22 cellular contexts compared by ENCODE assay signal in genomic region chr2:46227022-46227421, GRCh38.
A peak's percentile ranks its signal among the peaks of the same experiment; 100 is the strongest.
DNase-seq lines count a peak whose midpoint lies in the region; ATAC-seq, FAIRE-seq and TF ChIP-seq lines count a peak whose summit lies in the region.
"Had no signal": no experiment of that assay in that cellular context is flagged by ENCODE, and none has a peak within 500 bp of the region (broad histone marks: within the 10 kb centered on the region; RNA-seq: fewer than 3 reads in every experiment).

No MANE protein-coding gene starts in this region.

- BruUV-seq in GM12878 (replicated peaks; lab: Mats Ljungman, UMichigan), result no TSS peak

- no peak for DNase-seq in activated CD4-positive, alpha-beta memory T cell treated with anti-CD3 and anti-CD28 coated beads for 36 hours
- no peak for DNase-seq in activated CD4-positive, alpha-beta memory T cell treated with anti-CD3 and anti-CD28 coated beads, Interleukin-2, amount 10 ng/mL, durations not matched to agents 7 days and 5 days
- DNase-seq in A549 (ENCODE audit: low read depth in 1 of 2, low spot score in 1 of 2) (no peak), GM12878 (ENCODE audit: low read depth, low spot score) (no peak), NCI-H1105 (lab: John Stamatoyannopoulos, UW) (no peak), type B pancreatic cell (ENCODE audit: extremely low spot score, unreplicated experiment) (no peak)
- DNase-seq: 8988T; AML-193; Caco-2; Calu3; CD4-positive, alpha-beta T cell; CD8-positive, alpha-beta T cell; DMS79 treated with DMSO at 0.1 percent for 48 hours; GF-D8 had no signal

- POLR2A ChIA-PET in activated CD4-positive, alpha-beta memory T cell treated with anti-CD3 and anti-CD28 coated beads for 36 hours (lab: Charles Lee), result no interaction called here
- POLR2A ChIA-PET in activated CD4-positive, alpha-beta memory T cell treated with anti-CD3 and anti-CD28 coated beads, Interleukin-2, amount 10 ng/mL, durations not matched to agents 7 days and 5 days (lab: Charles Lee), result interaction anchor here (0.8 kb wide), 1 partner anchor 26 kb away, joined by 3 read pairs; no protein-coding TSS in a partner anchor
- POLR2A ChIA-PET in A549 (lab: Yijun Ruan, JAX) (no interaction called here), GM12878 (lab: Charles Lee) (interaction anchor here (0.7 to 3.8 kb wide), 7 partner anchors 8 to 150 kb away, joined by 3 to 28 read pairs (median 4); partner anchors contain the start of gene EPAS1)

- H3K27me3 Mint-ChIP-seq in activated CD4-positive, alpha-beta memory T cell treated with anti-CD3 and anti-CD28 coated beads for 36 hours, result peaks cover 5% of the 10 kb centered on the region
- peaks cover 42% of the 10 kb centered on the region for H3K27me3 Mint-ChIP-seq in activated CD4-positive, alpha-beta memory T cell treated with anti-CD3 and anti-CD28 coated beads, Interleukin-2, amount 10 ng/mL, durations not matched to agents 7 days and 5 days
- H3K27me3 Mint-ChIP-seq in type B pancreatic cell, result no peaks in the 10 kb centered on the region
- H3K27me3 Mint-ChIP-seq: CD4-positive, alpha-beta T cell had no signal

- H3K36me3 ChIP-seq in OCI-LY3 (replicated peaks; ENCODE audit: low read depth, low read length) (no peaks in the 10 kb centered on the region), GM12878 (ENCODE audit: control insufficient read depth in 2 of 2, insufficient read depth in 2 of 2, low read length in 1 of 2) (no peaks in the 10 kb centered on the region)
- H3K36me3 ChIP-seq: BLaER1 treated with 17β-estradiol and CSF1 and Interleukin-3, amounts not matched to agents 10 nM and 100 nM had no signal

- H3K79me2 ChIP-seq in OCI-LY3 (ENCODE audit: low read length) (no peaks in the 10 kb centered on the region), GM12878 (ENCODE audit: control insufficient read depth, insufficient read depth, low read length) (no peaks in the 10 kb centered on the region)

- peak overlapping the region; percentile 25; the same call in 1 of the 2 replicates for H2AFZ ChIP-seq in OCI-LY3 (ENCODE audit: low read depth, low read length)
- no peak overlapping the region for H2AFZ ChIP-seq in GM12878 (ENCODE audit: control insufficient read depth, low read depth, low read length)

- peaks cover 3% of the 10 kb centered on the region for H3K9me3 Mint-ChIP-seq in activated CD4-positive, alpha-beta memory T cell treated with anti-CD3 and anti-CD28 coated beads for 36 hours
- H3K9me3 Mint-ChIP-seq in activated CD4-positive, alpha-beta memory T cell treated with anti-CD3 and anti-CD28 coated beads, Interleukin-2, amount 10 ng/mL, durations not matched to agents 7 days and 5 days, result peaks cover 12% of the 10 kb centered on the region
- no peaks in the 10 kb centered on the region for H3K9me3 Mint-ChIP-seq in type B pancreatic cell

- TF ChIP-seq POLR2A in A549 (IDR thresholded peaks at IDR 0.05; ENCODE audit: low read length), result no peak
- no peak for TF ChIP-seq POLR2A in GM12878 (IDR thresholded peaks at IDR 0.05; ENCODE audit: low read depth, low read length)

- no peaks in the 10 kb centered on the region for H4K20me1 ChIP-seq in OCI-LY3 (ENCODE audit: insufficient read depth, low read length)
- H4K20me1 ChIP-seq in GM12878 (ENCODE audit: control insufficient read depth, insufficient read depth), result no peaks in the 10 kb centered on the region

- no peak overlapping the region for H3K9ac ChIP-seq in OCI-LY3 (ENCODE audit: low read length)
- H3K9ac ChIP-seq in GM12878 (ENCODE audit: control insufficient read depth, insufficient read depth, low read length), result no peak overlapping the region
- H3K9ac ChIP-seq: BLaER1 treated with 17β-estradiol and CSF1 and Interleukin-3, amounts not matched to agents 10 nM and 100 nM had no signal

- H3K4me2 ChIP-seq in A549 (no peak overlapping the region), OCI-LY3 (ENCODE audit: low read length) (peak overlapping the region; percentile 65), GM12878 (ENCODE audit: control insufficient read depth, insufficient read depth) (no peak overlapping the region)
- H3K4me2 ChIP-seq: BLaER1 treated with 17β-estradiol and CSF1 and Interleukin-3, amounts not matched to agents 10 nM and 100 nM had no signal

- H3K4me3 Mint-ChIP-seq in activated CD4-positive, alpha-beta memory T cell treated with anti-CD3 and anti-CD28 coated beads for 36 hours, result no peak overlapping the region
- H3K4me3 Mint-ChIP-seq in activated CD4-positive, alpha-beta memory T cell treated with anti-CD3 and anti-CD28 coated beads, Interleukin-2, amount 10 ng/mL, durations not matched to agents 7 days and 5 days, result no peak overlapping the region
- no peak overlapping the region for H3K4me3 Mint-ChIP-seq in type B pancreatic cell
- H3K4me3 Mint-ChIP-seq: B cell; CD4-positive, alpha-beta T cell; CD8-positive, alpha-beta T cell had no signal

- peaks cover 72% of the 10 kb centered on the region for H3K4me1 Mint-ChIP-seq in activated CD4-positive, alpha-beta memory T cell treated with anti-CD3 and anti-CD28 coated beads for 36 hours (ENCODE audit: low read depth)
- peaks cover 72% of the 10 kb centered on the region for H3K4me1 Mint-ChIP-seq in activated CD4-positive, alpha-beta memory T cell treated with anti-CD3 and anti-CD28 coated beads, Interleukin-2, amount 10 ng/mL, durations not matched to agents 7 days and 5 days
- H3K4me1 Mint-ChIP-seq in type B pancreatic cell (ENCODE audit: unreplicated experiment), result peaks cover 8% of the 10 kb centered on the region

- in situ Hi-C loops in GM12878 (cut with MboI), result no loop called here

- H3K27ac ChIP-seq in A549 (peak overlapping the region; percentile 93 to 95; a peak in 5 of 6 replicates), OCI-LY3 (ENCODE audit: low read length) (no peak overlapping the region), GM12878 (ENCODE audit: control insufficient read depth, insufficient read depth) (no peak overlapping the region)
- H3K27ac ChIP-seq: BLaER1 treated with 17β-estradiol and CSF1 and Interleukin-3, amounts not matched to agents 10 nM and 100 nM; C4-2B had no signal

- 76% methylated on average over 3 of the region's 3 CpGs for WGBS in A549 (ENCODE audit: missing lambda C conversion rate)
- 32% methylated on average over 3 of the region's 3 CpGs for WGBS in GM12878 (ENCODE audit: insufficient coverage, insufficient replicate concordance, low lambda C conversion rate, missing lambda C conversion rate)

- intact Hi-C loops in activated CD4-positive, alpha-beta memory T cell treated with anti-CD3 and anti-CD28 coated beads for 36 hours (cut with micrococcal nuclease), result loop anchor here (5.0 kb wide), 1 partner anchor 70 kb away; the partner anchor contains the start of gene EPAS1
- intact Hi-C loops in GM12878 (cut with micrococcal nuclease; ENCODE audit: unreplicated experiment), result loop anchor here (5.0 kb wide), 3 partner anchors 40 to 165 kb away; no protein-coding TSS in a partner anchor

- no peaks in the 10 kb centered on the region for H3K36me3 Mint-ChIP-seq in activated CD4-positive, alpha-beta memory T cell treated with anti-CD3 and anti-CD28 coated beads for 36 hours
- peaks cover 15% of the 10 kb centered on the region for H3K36me3 Mint-ChIP-seq in activated CD4-positive, alpha-beta memory T cell treated with anti-CD3 and anti-CD28 coated beads, Interleukin-2, amount 10 ng/mL, durations not matched to agents 7 days and 5 days (ENCODE audit: low read depth)
- H3K36me3 Mint-ChIP-seq in type B pancreatic cell, result no peaks in the 10 kb centered on the region
- H3K36me3 Mint-ChIP-seq: CD8-positive, alpha-beta T cell had no signal

- H3K27me3 ChIP-seq in OCI-LY3 (ENCODE audit: low read depth, low read length) (no peaks in the 10 kb centered on the region), GM12878 (replicated peaks in 1 of 2; ENCODE audit: control insufficient read depth in 2 of 2, insufficient read depth in 2 of 2, low read length in 1 of 2) (no peaks in the 10 kb centered on the region)

- H3K9me3 ChIP-seq in A549, result peaks cover 23% of the 10 kb centered on the region
- no peaks in the 10 kb centered on the region for H3K9me3 ChIP-seq in OCI-LY3 (ENCODE audit: insufficient read depth, low read length)
- H3K9me3 ChIP-seq in GM12878 (replicated peaks; ENCODE audit: control insufficient read depth, insufficient read depth, low read length), result no peaks in the 10 kb centered on the region; the same call in 2 of the 3 replicates
- H3K9me3 ChIP-seq: Caco-2 had no signal

- H3K4me1 ChIP-seq in A549, result peaks cover 52% of the 10 kb centered on the region
- peaks cover 76% of the 10 kb centered on the region for H3K4me1 ChIP-seq in OCI-LY3 (ENCODE audit: low read length)
- peaks cover 14% of the 10 kb centered on the region for H3K4me1 ChIP-seq in GM12878 (ENCODE audit: control insufficient read depth, insufficient read depth, low read length)

- RAD21 ChIA-PET in GM12878 (lab: Charles Lee; ENCODE audit: unreplicated experiment), result interaction anchor here (0.7 to 6.3 kb wide), 11 partner anchors 10 to 163 kb away, joined by 3 to 79 read pairs (median 4); partner anchors contain the start of gene EPAS1

- SMC1A ChIA-PET in GM12878 (lab: Charles Lee; ENCODE audit: uncharacterized antibody, unreplicated experiment), result interaction anchor here (0.7 to 6.2 kb wide), 16 partner anchors 9 to 164 kb away, joined by 3 to 82 read pairs (median 6); partner anchors contain the start of gene EPAS1

- no peak for FAIRE-seq in A549 (lab: Jason Lieb, UNC)
- no peak for FAIRE-seq in GM12878 (lab: Jason Lieb, UNC)
- FAIRE-seq: A204.1, D721Med, G401.6, GM12892 had no signal

- TF ChIP-seq RAD21 in A549 (conservative IDR thresholded peaks at IDR 0.05 in 1 of 2, IDR thresholded peaks at IDR 0.05 in 1 of 2), result no peak
- TF ChIP-seq RAD21 in GM12878 (IDR thresholded peaks at IDR 0.05; ENCODE audit: insufficient read depth, low read depth, low read length), result no peak

- no peak for TF ChIP-seq CTCF in A549 (IDR thresholded peaks at IDR 0.05)
- TF ChIP-seq CTCF in OCI-LY3 (IDR thresholded peaks at IDR 0.05; ENCODE audit: low read depth, low read length), result no peak
- no peak for TF ChIP-seq CTCF in GM12878 (IDR thresholded peaks at IDR 0.05 in 2 of 3, conservative IDR thresholded peaks at IDR 0.05 in 1 of 3; ENCODE audit: control insufficient read depth in 2 of 3, extremely low read depth in 1 of 3, insufficient read depth in 1 of 3, low read depth in 3 of 3, low read length in 3 of 3)
- TF ChIP-seq CTCF in type B pancreatic cell (conservative IDR thresholded peaks at IDR 0.05), result no peak

- H3K4me3 ChIP-seq in A549, result no peak overlapping the region
- H3K4me3 ChIP-seq in OCI-LY3 (ENCODE audit: low read length), result peak overlapping the region; percentile 24; the same call in 1 of the 2 replicates
- no peak overlapping the region for H3K4me3 ChIP-seq in GM12878
- H3K4me3 ChIP-seq: BLaER1 treated with 17β-estradiol and CSF1 and Interleukin-3, amounts not matched to agents 10 nM and 100 nM had no signal

- ATAC-seq in A549, result no peak
- no peak for ATAC-seq in GM12878
- ATAC-seq: CD8-positive, alpha-beta T cell had no signal

- TF ChIP-seq EP300 in A549 (IDR thresholded peaks at IDR 0.05), result no peak
- TF ChIP-seq EP300 in GM12878 (IDR thresholded peaks at IDR 0.05; ENCODE audit: borderline replicate concordance in 1 of 2, control insufficient read depth in 1 of 2, low read depth in 2 of 2, low read length in 2 of 2), result no peak

- H3K27ac Mint-ChIP-seq in activated CD4-positive, alpha-beta memory T cell treated with anti-CD3 and anti-CD28 coated beads for 36 hours, result peak overlapping the region; percentile 14
- H3K27ac Mint-ChIP-seq in activated CD4-positive, alpha-beta memory T cell treated with anti-CD3 and anti-CD28 coated beads, Interleukin-2, amount 10 ng/mL, durations not matched to agents 7 days and 5 days, result no peak overlapping the region
- no peak overlapping the region for H3K27ac Mint-ChIP-seq in type B pancreatic cell
- H3K27ac Mint-ChIP-seq: B cell; CD4-positive, alpha-beta T cell; CD8-positive, alpha-beta T cell had no signal

- CTCF ChIA-PET in activated CD4-positive, alpha-beta memory T cell treated with anti-CD3 and anti-CD28 coated beads for 36 hours (lab: Charles Lee), result interaction anchor here (1.2 kb wide), 1 partner anchor 164 kb away, joined by 5 read pairs; no protein-coding TSS in a partner anchor
- CTCF ChIA-PET in activated CD4-positive, alpha-beta memory T cell treated with anti-CD3 and anti-CD28 coated beads, Interleukin-2, amount 10 ng/mL, durations not matched to agents 7 days and 5 days (lab: Charles Lee), result no interaction called here
- CTCF ChIA-PET in A549 (lab: Yijun Ruan, JAX) (interaction anchor here (0.7 to 7.0 kb wide), 5 partner anchors 9 to 216 kb away, joined by 3 to 39 read pairs (median 15); no protein-coding TSS in a partner anchor), GM12878 (lab: Yijun Ruan, JAX) (interaction anchor here (0.7 to 5.7 kb wide), 7 partner anchors 11 to 234 kb away, joined by 3 to 45 read pairs (median 5); no protein-coding TSS in a partner anchor)

Comparison
In these comparisons a context has a peak if more than half of its experiments do, and no peak if none do; other contexts are left out.
1. POLR2A ChIA-PET loops: an anchor here in activated CD4-positive, alpha-beta memory T cell treated with anti-CD3 and anti-CD28 coated beads, Interleukin-2, amount 10 ng/mL, durations not matched to agents 7 days and 5 days (0.8 kb wide) and GM12878 (0.7 to 3.8 kb wide); none called in activated CD4-positive, alpha-beta memory T cell treated with anti-CD3 and anti-CD28 coated beads for 36 hours and A549.
2. H3K27ac ChIP-seq: peak in A549 (2 of 2); none in OCI-LY3 (single experiment) and GM12878 (single experiment).